ENCODE assay signal across 8 cellular contexts in the genomic region with DNA sequence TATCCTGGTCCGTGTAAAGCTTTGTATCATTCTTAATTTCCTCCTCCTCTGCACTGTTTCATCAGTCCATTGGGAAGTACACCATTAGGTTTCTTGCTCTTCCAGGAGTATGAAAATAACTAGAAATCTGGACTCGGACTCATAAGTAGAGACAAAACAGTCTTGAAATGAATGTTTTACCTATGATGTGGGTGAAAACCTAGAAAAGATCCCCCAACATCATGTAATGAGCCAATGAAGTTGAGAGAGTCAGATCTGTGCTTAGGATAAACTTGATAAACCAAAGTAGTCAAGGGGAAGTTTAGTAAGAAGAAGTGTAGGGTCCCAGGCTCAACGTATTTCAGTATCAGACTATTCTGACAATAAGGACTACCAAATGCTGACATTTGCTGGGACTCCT.
"Had no signal": no experiment of that assay in that cellular context is flagged by ENCODE, and none has a peak within 500 bp of the region (broad histone marks: within the 10 kb centered on the region; RNA-seq: fewer than 3 reads in every experiment).

No MANE protein-coding gene starts in this region.

- ATAC-seq: HCT116, HepG2 had no signal

- H3K9me3 Mint-ChIP-seq: HFFc6 had no signal

- DNase-seq: GM23248, GOT3, H7, HFFc6, KBM-7 had no signal

- H3K4me3 Mint-ChIP-seq: HFFc6, IgD-negative memory B cell had no signal

- H3K27ac Mint-ChIP-seq: HFFc6, IgD-negative memory B cell had no signal
